In the genomic region with DNA sequence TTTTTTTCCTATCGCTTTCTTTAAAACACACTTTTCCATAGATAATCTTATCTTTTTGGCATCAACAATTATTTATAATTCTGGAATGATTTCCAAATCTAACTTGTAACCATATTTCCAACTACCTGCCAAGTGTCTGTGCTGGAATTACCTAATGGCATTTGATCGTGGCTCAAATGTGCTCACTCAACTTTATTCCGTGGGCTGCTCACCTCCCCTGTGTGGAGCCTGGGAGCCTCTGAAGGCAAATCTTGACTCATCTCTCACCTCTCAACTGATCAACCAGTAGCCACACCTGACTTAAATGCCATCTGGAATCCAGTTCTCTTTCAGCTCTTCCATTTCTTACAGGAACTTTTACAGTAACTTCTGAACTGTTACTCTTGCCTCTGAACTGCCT, we compare ENCODE assay signal across 24 cellular contexts.
"Had no signal": no experiment of that assay in that cellular context is flagged by ENCODE, and none has a peak within 500 bp of the region (broad histone marks: within the 10 kb centered on the region; RNA-seq: fewer than 3 reads in every experiment).

No MANE protein-coding gene starts in this region.

- DNase-seq: colonic mucosa; dermis blood vessel endothelial cell; dorsolateral prefrontal cortex; effector CD4-positive, alpha-beta T cell; effector memory CD4-positive, alpha-beta T cell; foreskin melanocyte; gastrocnemius medialis; glutamatergic neuron; head of caudate nucleus; heart right ventricle; hypothalamus; immature natural killer cell; islet precursor cell; kidney; kidney glomerular epithelial cell; left cardiac atrium; left lung; left ventricle myocardium superior; lower lobe of right lung; mucosa of descending colon; naive B cell; naive thymus-derived CD8-positive, alpha-beta T cell had no signal

- H3K4me3 ChIP-seq: colonic mucosa, dorsolateral prefrontal cortex, esophagus muscularis mucosa, gastrocnemius medialis, heart right ventricle, left lung, lower lobe of right lung, mucosa of descending colon had no signal

- H3K27me3 ChIP-seq: colonic mucosa, dorsolateral prefrontal cortex, esophagus muscularis mucosa, gastrocnemius medialis, heart right ventricle, left lung had no signal

- H3K9me3 ChIP-seq: colonic mucosa, esophagus muscularis mucosa, gastrocnemius medialis, heart right ventricle, left lung, lower lobe of right lung, mucosa of descending colon had no signal

- H3K4me1 ChIP-seq: colonic mucosa, gastrocnemius medialis, heart right ventricle, left lung, lower lobe of right lung had no signal

- H3K27ac ChIP-seq: colonic mucosa, gastrocnemius medialis, heart right ventricle, left lung, lower lobe of right lung had no signal

- H3K36me3 ChIP-seq: colonic mucosa, esophagus muscularis mucosa, gastrocnemius medialis, heart right ventricle, left lung, lower lobe of right lung had no signal

- FAIRE-seq: endothelial cell of umbilical vein, kidney had no signal

- ATAC-seq: gastrocnemius medialis; heart right ventricle; left cardiac atrium; left lung; left ventricle myocardium superior; lower lobe of right lung; naive thymus-derived CD8-positive, alpha-beta T cell had no signal
